ENCODE assay signal across 1 cellular context in the genomic region with DNA sequence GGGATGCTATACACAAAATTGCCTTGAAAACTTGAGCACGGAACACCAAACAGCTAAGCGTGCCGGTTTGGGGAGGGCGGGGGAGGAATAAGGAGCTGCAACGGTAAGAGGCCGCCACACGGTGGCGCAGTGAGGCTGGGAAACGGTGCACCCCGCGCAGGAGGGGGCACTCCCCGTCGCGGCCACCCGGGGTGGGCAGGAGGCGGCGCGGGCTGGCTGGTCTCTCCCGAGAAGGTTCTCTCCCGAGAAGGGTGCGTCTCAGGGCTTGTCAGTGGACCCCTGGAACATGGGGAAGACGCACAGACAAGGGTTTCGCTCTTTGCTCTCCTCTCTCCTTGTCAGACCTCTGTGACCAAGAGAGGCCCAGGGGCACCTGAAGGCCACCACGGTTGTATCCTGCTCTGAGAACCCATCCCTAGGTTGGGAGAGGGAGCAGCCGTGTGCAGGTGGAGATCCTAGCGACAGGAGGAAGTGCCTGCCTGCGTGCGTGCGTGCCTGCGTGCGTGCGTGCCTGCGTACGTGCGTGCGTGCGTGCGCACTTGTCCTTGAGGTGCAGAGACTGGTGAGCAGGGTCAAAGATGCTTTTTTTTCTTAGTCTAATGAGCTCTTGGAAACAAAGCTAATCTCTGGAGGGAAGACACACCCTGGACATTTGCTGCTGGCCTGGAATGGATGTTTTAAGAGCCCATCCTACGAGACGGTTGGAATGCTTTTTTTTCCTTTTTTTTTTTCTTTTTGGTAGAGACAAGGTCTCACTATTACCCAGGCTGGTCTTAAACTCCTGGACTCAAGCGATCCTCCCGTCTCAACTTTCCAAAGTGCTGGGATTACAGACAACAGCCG.
TF ChIP-seq lines count a peak whose summit lies in the region.

No MANE protein-coding gene starts in this region.

TF ChIP-seq in IMR-90, 13 proteins besides CTCF, POLR2A, EP300 and RAD21:
- peak; percentile 52 for TF ChIP-seq BHLHE40 (IDR thresholded peaks at IDR 0.05; ENCODE audit: low read depth, low read length)
- TF ChIP-seq CHD1 (IDR thresholded peaks at IDR 0.05; ENCODE audit: low read depth, low read length): no peak
- no peak for TF ChIP-seq NFE2L2 (IDR thresholded peaks at IDR 0.05; ENCODE audit: low read depth, low read length)
- TF ChIP-seq SMC3 (IDR thresholded peaks at IDR 0.05; ENCODE audit: low read depth, low read length): peak; percentile 95
- peak; percentile 99 for TF ChIP-seq MAZ (IDR thresholded peaks at IDR 0.05; ENCODE audit: borderline replicate concordance, low read depth, low read length)
